17 cellular contexts compared by ENCODE assay signal in the genomic region with DNA sequence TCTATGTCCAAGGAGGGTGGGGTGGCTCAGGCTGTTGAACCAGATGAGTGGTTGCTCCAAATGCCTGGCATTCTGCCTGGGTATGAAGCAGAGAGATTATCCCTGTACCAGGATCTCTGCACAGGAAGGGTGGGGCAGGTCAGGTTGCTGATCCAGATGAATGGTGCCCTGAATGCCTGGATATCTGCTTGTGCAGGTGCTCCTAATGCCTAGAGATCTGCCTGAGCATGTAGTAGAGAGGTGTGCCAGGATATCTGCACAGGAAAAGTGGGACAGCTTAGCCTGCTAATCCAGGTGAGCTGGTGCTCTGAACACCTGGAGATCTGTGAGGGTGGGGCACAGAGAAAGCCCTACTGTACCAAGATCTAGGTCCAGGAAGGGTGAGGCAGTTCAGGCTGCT.
DNase-seq lines count a peak whose midpoint lies in the region; ATAC-seq and TF ChIP-seq lines count a peak whose summit lies in the region.
"Had no signal": no experiment of that assay in that cellular context is flagged by ENCODE, and none has a peak within 500 bp of the region (broad histone marks: within the 10 kb centered on the region; RNA-seq: fewer than 3 reads in every experiment).

No MANE protein-coding gene starts in this region.

- H3K4me1 ChIP-seq in RWPE2 (ENCODE audit: insufficient read depth, poor library complexity, severe bottlenecking) (peaks cover 18% of the 10 kb centered on the region), foreskin keratinocyte (peaks cover 23% of the 10 kb centered on the region)
- H3K4me1 ChIP-seq in CD8-positive, alpha-beta T cell (ENCODE audit: insufficient read depth, low read length) = no peaks in the 10 kb centered on the region
- H3K4me1 ChIP-seq: BE2C, Caco-2 had no signal

- ATAC-seq in RWPE2 (ENCODE audit: low read depth) (peak; percentile 90), foreskin keratinocyte (peak; percentile 91), GM21367 (IDR thresholded peaks at IDR 0.05; ENCODE audit: unreplicated experiment) (no peak)
- ATAC-seq in CD8-positive, alpha-beta T cell = no peak
- no peak for ATAC-seq in activated naive CD4-positive, alpha-beta T cell treated with anti-CD3 and anti-CD28 coated beads, Interleukin-2, amount 50 U/mL, for 72 hours
- ATAC-seq: HepG2 had no signal

- no peak overlapping the region for H3K4me3 Mint-ChIP-seq in CD8-positive, alpha-beta T cell
- H3K4me3 Mint-ChIP-seq: CD8-positive, alpha-beta memory T cell; H9 had no signal

- peaks cover 18% of the 10 kb centered on the region for H3K9me3 Mint-ChIP-seq in CD8-positive, alpha-beta T cell
- peaks cover 8 to 20% of the 10 kb centered on the region in 2 donors for H3K9me3 Mint-ChIP-seq in activated naive CD4-positive, alpha-beta T cell treated with anti-CD3 and anti-CD28 coated beads, Interleukin-2, amount 50 U/mL, for 72 hours

- no peak overlapping the region for H3K27ac Mint-ChIP-seq in CD8-positive, alpha-beta T cell
- H3K27ac Mint-ChIP-seq in activated naive CD4-positive, alpha-beta T cell treated with anti-CD3 and anti-CD28 coated beads, Interleukin-2, amount 50 U/mL, for 72 hours = no peak overlapping the region
- H3K27ac Mint-ChIP-seq: CD8-positive, alpha-beta memory T cell; H9 had no signal

- no peak overlapping the region for H3K4me3 ChIP-seq in RWPE2 (ENCODE audit: severe bottlenecking)
- no peak overlapping the region for H3K4me3 ChIP-seq in CD8-positive, alpha-beta T cell (ENCODE audit: low read depth, low read length)

- peak; percentile 50 for DNase-seq in HPDE6-E6E7 (ENCODE audit: extremely low spot score)
- DNase-seq in RWPE2 (ENCODE audit: low spot score) = peak; percentile 93
- peak; percentile 96 for DNase-seq in epithelial cell of prostate (ENCODE audit: low read depth, low spot score)
- peak; percentile 100 for DNase-seq in foreskin keratinocyte
- no peak for DNase-seq in CD8-positive, alpha-beta T cell
- DNase-seq in activated naive CD4-positive, alpha-beta T cell treated with Interleukin-2 at 50 U/mL for 16 hours = no peak
- DNase-seq in activated naive CD4-positive, alpha-beta T cell treated with anti-CD3 and anti-CD28 coated beads, Interleukin-2, amount 50 U/mL, for 72 hours (ENCODE audit: low spot score in 2 of 2) = no peak
- DNase-seq: BE2C; Caco-2; CD8-positive, alpha-beta memory T cell; DND-41; GDM1; GOT3; H9 had no signal

- H3K4me1 Mint-ChIP-seq in CD8-positive, alpha-beta T cell (ENCODE audit: low read depth) = no peaks in the 10 kb centered on the region
- H3K4me1 Mint-ChIP-seq: CD8-positive, alpha-beta memory T cell; H9 had no signal

- peaks cover 8% of the 10 kb centered on the region for H3K9me3 ChIP-seq in RWPE2 (ENCODE audit: severe bottlenecking)
- H3K9me3 ChIP-seq in CD8-positive, alpha-beta T cell (ENCODE audit: low read length) = no peaks in the 10 kb centered on the region
- H3K9me3 ChIP-seq: BE2C, Caco-2 had no signal

- CTCF ChIA-PET in CD8-positive, alpha-beta T cell (lab: Charles Lee) = no interaction called here

- peaks cover 4% of the 10 kb centered on the region; the same call in 1 of the 2 replicates for H3K36me3 ChIP-seq in RWPE2 (ENCODE audit: low read depth)
- no peaks in the 10 kb centered on the region for H3K36me3 ChIP-seq in CD8-positive, alpha-beta T cell (ENCODE audit: insufficient read depth, low read length)
- H3K36me3 ChIP-seq: BE2C had no signal

- H3K36me3 Mint-ChIP-seq in CD8-positive, alpha-beta T cell = no peaks in the 10 kb centered on the region
- peaks cover 0 to 4% of the 10 kb centered on the region in 2 donors for H3K36me3 Mint-ChIP-seq in activated naive CD4-positive, alpha-beta T cell treated with anti-CD3 and anti-CD28 coated beads, Interleukin-2, amount 50 U/mL, for 72 hours
- H3K36me3 Mint-ChIP-seq: CD8-positive, alpha-beta memory T cell had no signal

- peak overlapping the region; percentile 97 for H3K27ac ChIP-seq in RWPE2 (ENCODE audit: poor library complexity, severe bottlenecking)
- H3K27ac ChIP-seq in epithelial cell of prostate = peak overlapping the region; percentile 99
- H3K27ac ChIP-seq in foreskin keratinocyte = no peak overlapping the region
- no peak overlapping the region for H3K27ac ChIP-seq in CD8-positive, alpha-beta T cell (ENCODE audit: low read depth, low read length)
- H3K27ac ChIP-seq: C4-2B had no signal

- H3K27me3 ChIP-seq in RWPE2 (ENCODE audit: insufficient read depth, poor library complexity, severe bottlenecking) (no peaks in the 10 kb centered on the region), foreskin keratinocyte (no peaks in the 10 kb centered on the region)
- H3K27me3 ChIP-seq in CD8-positive, alpha-beta T cell (ENCODE audit: insufficient read depth, low read length) = no peaks in the 10 kb centered on the region
- H3K27me3 ChIP-seq: BE2C had no signal

- TF ChIP-seq CTCF in RWPE2 (IDR thresholded peaks at IDR 0.05; ENCODE audit: poor library complexity, severe bottlenecking) (no peak), foreskin keratinocyte (conservative IDR thresholded peaks at IDR 0.05) (no peak)
- no peak for TF ChIP-seq CTCF in CD8-positive, alpha-beta T cell (IDR thresholded peaks at IDR 0.05)

- peaks cover 6% of the 10 kb centered on the region for H3K27me3 Mint-ChIP-seq in CD8-positive, alpha-beta T cell (ENCODE audit: low read depth)

- intact Hi-C loops in CD8-positive, alpha-beta T cell (cut with DNase I, micrococcal nuclease) = no loop called here

- POLR2A ChIA-PET in CD8-positive, alpha-beta T cell (lab: Charles Lee) = no interaction called here

Comparison
In these comparisons a context has a peak if more than half of its experiments do, and no peak if none do; other contexts are left out.
1. DNase-seq: peak in HPDE6-E6E7 (single experiment), RWPE2 (single experiment), epithelial cell of prostate (single experiment) and foreskin keratinocyte (2 of 2); none in CD8-positive, alpha-beta T cell (0 of 7), activated naive CD4-positive, alpha-beta T cell treated with Interleukin-2 at 50 U/mL for 16 hours (single experiment) and activated naive CD4-positive, alpha-beta T cell treated with anti-CD3 and anti-CD28 coated beads, Interleukin-2, amount 50 U/mL, for 72 hours (0 of 2).
2. ATAC-seq: peak in RWPE2 (single experiment) and foreskin keratinocyte (single experiment); none in GM21367 (single experiment), CD8-positive, alpha-beta T cell (single experiment) and activated naive CD4-positive, alpha-beta T cell treated with anti-CD3 and anti-CD28 coated beads, Interleukin-2, amount 50 U/mL, for 72 hours (0 of 2).
3. H3K27ac ChIP-seq: peak in RWPE2 (single experiment) and epithelial cell of prostate (single experiment); none in foreskin keratinocyte (single experiment) and CD8-positive, alpha-beta T cell (single experiment).